8 cellular contexts compared by ENCODE assay signal in the genomic region with DNA sequence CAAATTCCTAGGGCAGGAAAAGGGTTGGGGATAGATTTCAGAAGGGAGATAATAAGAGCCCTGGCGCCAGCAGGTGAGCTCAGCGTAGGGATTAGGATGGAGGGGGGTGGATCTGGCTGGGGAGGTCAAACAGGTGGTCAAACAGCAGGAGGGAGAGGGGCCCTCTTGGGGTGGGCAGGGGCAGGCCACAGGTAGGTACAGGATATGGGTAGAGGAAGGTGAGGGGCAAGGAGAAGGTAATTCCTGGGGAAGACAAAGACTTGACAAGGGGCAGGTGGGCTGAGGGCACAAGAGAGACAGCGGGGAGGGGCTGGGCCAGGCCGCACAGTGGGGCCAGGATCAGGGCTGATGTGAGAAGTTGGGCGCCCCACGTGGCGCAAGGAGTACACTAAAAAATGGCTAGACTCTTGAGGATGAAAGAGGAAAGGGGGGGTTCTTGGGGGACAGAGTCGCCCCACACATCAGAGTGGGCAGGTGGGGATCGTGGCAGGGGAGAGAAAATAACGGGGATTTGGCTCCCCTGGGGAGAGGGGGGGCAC. TPM values are rescaled to one million over a fixed set of nuclear protein-coding genes. Genes with fewer than 3 reads are reported as not detected.
A peak's percentile ranks its signal among the peaks of the same experiment; 100 is the strongest.
DNase-seq lines count a peak whose midpoint lies in the region; ATAC-seq and TF ChIP-seq lines count a peak whose summit lies in the region.

No MANE protein-coding gene starts in this region.

- H3K27me3 Mint-ChIP-seq in activated B cell treated with CpG ODN at 0.5 μM for 24 hours (no peaks in the 10 kb centered on the region), memory B cell (no peaks in the 10 kb centered on the region)

- no peaks in the 10 kb centered on the region for H3K9me2 ChIP-seq in Loucy (replicated peaks; ENCODE audit: low read depth, low read length)

- CTCF ChIA-PET in activated B cell treated with CpG ODN at 0.5 μM for 24 hours (lab: Charles Lee), result interaction anchor here (1.1 to 4.1 kb wide), 3 partner anchors 23 to 82 kb away, joined by 3 to 16 read pairs (median 5); no protein-coding TSS in a partner anchor

- intact Hi-C loops in activated B cell treated with CpG ODN at 0.5 μM for 24 hours (cut with micrococcal nuclease), result loop anchor here (5.0 to 10.0 kb wide), 4 partner anchors 132 to 330 kb away; a partner anchor contains a TSS

- peak overlapping the region; percentile 17; the same call in 1 of the 2 replicates for H2AFZ ChIP-seq in Loucy (ENCODE audit: low read length)

- H3K4me3 ChIP-seq in GM08714 (ENCODE audit: low read length) (peak overlapping the region; percentile 78), Loucy (ENCODE audit: low read length, poor library complexity, severe bottlenecking) (peak overlapping the region; percentile 86), stomach smooth muscle (ENCODE audit: low read length in 2 of 2) (peak overlapping the region; percentile 88 to 94)

- peak overlapping the region; percentile 90 for H3K4me2 ChIP-seq in Loucy (ENCODE audit: low read depth, low read length, poor library complexity, severe bottlenecking)

- peaks cover 32% of the 10 kb centered on the region for H3K4me1 ChIP-seq in Loucy (ENCODE audit: insufficient read depth, low read length, poor library complexity, severe bottlenecking)
- H3K4me1 ChIP-seq in stomach smooth muscle (ENCODE audit: control insufficient read depth, insufficient read depth, low read length), result peaks cover 37% of the 10 kb centered on the region

- peaks cover 79% of the 10 kb centered on the region for H3K79me2 ChIP-seq in Loucy (ENCODE audit: insufficient read depth, low read length)

- H3K9me3 Mint-ChIP-seq in activated B cell treated with CpG ODN at 0.5 μM for 24 hours (no peaks in the 10 kb centered on the region), memory B cell (no peaks in the 10 kb centered on the region)

- peak overlapping the region; percentile 95 for H3K4me3 Mint-ChIP-seq in activated B cell treated with CpG ODN at 0.5 μM for 24 hours
- peak overlapping the region; percentile 91 for H3K4me3 Mint-ChIP-seq in memory B cell

- H3K27ac Mint-ChIP-seq in activated B cell treated with CpG ODN at 0.5 μM for 24 hours (peak overlapping the region; percentile 98), memory B cell (peak overlapping the region; percentile 91)

- POLR2A ChIA-PET in activated B cell treated with CpG ODN at 0.5 μM for 24 hours (lab: Charles Lee), result interaction anchor here (0.6 to 4.2 kb wide), 9 partner anchors 8 to 161 kb away, joined by 3 to 46 read pairs (median 7); a partner anchor contains a TSS

- DNase-seq in activated B cell treated with CpG ODN at 0.5 μM for 24 hours (no peak), dermis blood vessel endothelial cell (peak; percentile 49), memory B cell (ENCODE audit: low spot score in 2 of 2) (peak; percentile 48 to 62)

- peaks cover 4% of the 10 kb centered on the region for H3K27me3 ChIP-seq in Loucy (ENCODE audit: insufficient read depth, low read length, poor library complexity, severe bottlenecking)
- no peaks in the 10 kb centered on the region for H3K27me3 ChIP-seq in stomach smooth muscle (ENCODE audit: control insufficient read depth in 1 of 2, insufficient read depth in 2 of 2, low read length in 2 of 2)

- H3K4me1 Mint-ChIP-seq in activated B cell treated with CpG ODN at 0.5 μM for 24 hours, result peaks cover 44% of the 10 kb centered on the region
- peaks cover 24% of the 10 kb centered on the region for H3K4me1 Mint-ChIP-seq in memory B cell

- TF ChIP-seq CTCF in Loucy (conservative IDR thresholded peaks at IDR 0.05; ENCODE audit: low read length) (peak; percentile 59), activated B cell treated with CpG ODN at 0.5 μM for 24 hours (IDR thresholded peaks at IDR 0.05) (no peak)

- peak overlapping the region; percentile 77 for H3K27ac ChIP-seq in stomach smooth muscle (ENCODE audit: low read length)

- H3K9me3 ChIP-seq in Loucy (ENCODE audit: insufficient read depth, low read depth, low read length) (no peaks in the 10 kb centered on the region), stomach smooth muscle (ENCODE audit: control insufficient read depth in 2 of 2, low read length in 2 of 2) (no peaks in the 10 kb centered on the region)

- H3K36me3 Mint-ChIP-seq in activated B cell treated with CpG ODN at 0.5 μM for 24 hours (ENCODE audit: low read depth) (peaks cover 30% of the 10 kb centered on the region), memory B cell (peaks cover 14% of the 10 kb centered on the region)

- no peak for ATAC-seq in activated B cell treated with CpG ODN at 0.5 μM for 24 hours (ENCODE audit: low read depth)
- ATAC-seq in memory B cell (ENCODE audit: low read depth), result peak; percentile 16
- no peak for ATAC-seq in HG03439 (IDR thresholded peaks at IDR 0.05; ENCODE audit: unreplicated experiment)
- no peak for ATAC-seq in GM19455 (IDR thresholded peaks at IDR 0.05; ENCODE audit: unreplicated experiment)

- H3K36me3 ChIP-seq in Loucy (ENCODE audit: insufficient read depth, low read length), result peaks cover 17% of the 10 kb centered on the region; the same call in 1 of the 2 replicates
- peaks cover 3 to 4% of the 10 kb centered on the region in 2 donors for H3K36me3 ChIP-seq in stomach smooth muscle (ENCODE audit: control insufficient read depth in 2 of 2, insufficient read depth in 2 of 2, low read length in 2 of 2)

- H3F3A ChIP-seq in Loucy (ENCODE audit: low read depth), result peaks cover 10% of the 10 kb centered on the region; the same call in 1 of the 2 replicates

- peaks cover 30% of the 10 kb centered on the region for H4K20me1 ChIP-seq in Loucy (ENCODE audit: insufficient read depth, low read length, poor library complexity, severe bottlenecking)

- H3K9ac ChIP-seq in Loucy (ENCODE audit: low read depth, low read length, poor library complexity, severe bottlenecking), result peak overlapping the region; percentile 99
- peak overlapping the region; percentile 78 to 87 for H3K9ac ChIP-seq in stomach smooth muscle (ENCODE audit: low read length in 2 of 2)

RNA-seq across cellular contexts. Expression of a gene that starts 0.7 kb away (rescaled TPM):
- total RNA-seq in activated B cell treated with CpG ODN at 0.5 μM for 24 hours (44.7 and 48.1 TPM in 2 replicates), dermis blood vessel endothelial cell (8.6 and 11.2 TPM in 2 replicates)

RNA-seq across cellular contexts. Expression of a gene that starts 3.7 kb away (rescaled TPM):
- total RNA-seq in activated B cell treated with CpG ODN at 0.5 μM for 24 hours (10.1 and 10.9 TPM in 2 replicates), dermis blood vessel endothelial cell (4.6 and 7.6 TPM in 2 replicates)

RNA-seq across cellular contexts. Expression of a gene that starts 21.4 kb away (rescaled TPM):
- total RNA-seq in activated B cell treated with CpG ODN at 0.5 μM for 24 hours (37.8 and 39.1 TPM in 2 replicates), dermis blood vessel endothelial cell (9.5 and 12.6 TPM in 2 replicates)

RNA-seq across cellular contexts. Expression of a gene that starts 22.0 kb away (rescaled TPM):
- total RNA-seq in activated B cell treated with CpG ODN at 0.5 μM for 24 hours, result not detected in 2 replicates
- total RNA-seq in dermis blood vessel endothelial cell, result 0.17 TPM in 1 of 2 replicates, not detected in the other

RNA-seq across cellular contexts. Expression of a gene that starts 47.9 kb away (rescaled TPM):
- total RNA-seq in activated B cell treated with CpG ODN at 0.5 μM for 24 hours, result 0.12 TPM in 1 of 2 replicates, not detected in the other
- under 0.01 TPM in 1 of 2 replicates, not detected in the other for total RNA-seq in dermis blood vessel endothelial cell
